ENCODE assay signal across 28 cellular contexts in the genomic region with DNA sequence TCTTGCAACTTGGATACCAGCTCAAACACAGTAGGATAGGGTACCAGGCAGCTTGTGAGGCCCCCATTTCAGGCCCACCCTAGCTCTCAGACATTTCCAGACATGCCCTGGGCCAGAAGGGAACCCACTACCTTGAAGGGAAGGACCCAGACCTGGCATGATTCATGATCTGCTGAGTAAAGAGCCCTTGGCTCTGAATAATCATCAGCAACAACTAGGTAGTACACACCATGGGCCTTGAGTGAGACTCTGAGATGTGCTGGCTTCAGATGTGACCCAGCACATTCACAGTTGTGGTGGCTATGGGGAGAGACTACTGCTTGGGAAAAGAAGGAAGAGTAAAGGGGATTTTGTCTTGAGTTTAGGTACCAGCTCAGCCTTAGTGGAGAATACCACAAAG. TPM values are rescaled to one million over a fixed set of nuclear protein-coding genes. Genes with fewer than 3 reads are reported as not detected.
DNase-seq lines count a peak whose midpoint lies in the region; ATAC-seq, FAIRE-seq and TF ChIP-seq lines count a peak whose summit lies in the region.
"Had no signal": no experiment of that assay in that cellular context is flagged by ENCODE, and none has a peak within 500 bp of the region (broad histone marks: within the 10 kb centered on the region; RNA-seq: fewer than 3 reads in every experiment).

No MANE protein-coding gene starts in this region.

- peaks cover 40% of the 10 kb centered on the region for H3K27me3 Mint-ChIP-seq in MCF 10A (ENCODE audit: insufficient read depth, unreplicated experiment)

- no peak overlapping the region for H3K27ac Mint-ChIP-seq in MCF 10A (ENCODE audit: low read depth, unreplicated experiment)
- H3K27ac Mint-ChIP-seq: B cell; CD8-positive, alpha-beta T cell had no signal

- no peak overlapping the region for H3K56ac ChIP-seq in mesendoderm (ENCODE audit: low read length)

- no peak overlapping the region for H3K4me3 ChIP-seq in mammary epithelial cell (replicated peaks in 1 of 3; ENCODE audit: insufficient read depth in 1 of 3, low read depth in 2 of 3, low read length in 3 of 3)
- H3K4me3 ChIP-seq in mesendoderm (ENCODE audit: low read length) = no peak overlapping the region
- no peak overlapping the region for H3K4me3 ChIP-seq in pancreas

- no peak overlapping the region for H2BK15ac ChIP-seq in mesendoderm (replicated peaks; ENCODE audit: low read depth)

- no peaks in the 10 kb centered on the region for H4K20me1 ChIP-seq in mammary epithelial cell (ENCODE audit: insufficient read depth, low read length)

- no peak overlapping the region for H2AK5ac ChIP-seq in mesendoderm (ENCODE audit: low read length)

- dilution Hi-C loops in mammary epithelial cell (cut with HindIII; ENCODE audit: low sequenced_read_pairs) = no loop called here

- no peaks in the 10 kb centered on the region for H3K79me1 ChIP-seq in mesendoderm (ENCODE audit: low read length)

- H3K4ac ChIP-seq in mesendoderm (ENCODE audit: low read depth, low read length) = no peak overlapping the region

- no peaks in the 10 kb centered on the region for H3K27me3 ChIP-seq in mammary epithelial cell (ENCODE audit: insufficient read depth, low read length)
- no peaks in the 10 kb centered on the region for H3K27me3 ChIP-seq in foreskin keratinocyte
- H3K27me3 ChIP-seq in mesendoderm (ENCODE audit: insufficient read depth, low read length, poor library complexity) = no peaks in the 10 kb centered on the region
- H3K27me3 ChIP-seq in pancreas = peaks cover 0 to 8% (median 0%) of the 10 kb centered on the region in 4 donors

- no peak for TF ChIP-seq CTCF in mammary epithelial cell (conservative IDR thresholded peaks at IDR 0.05 in 1 of 2, IDR thresholded peaks at IDR 0.05 in 1 of 2; ENCODE audit: extremely low read depth in 1 of 2, insufficient read depth in 1 of 2, low read depth in 1 of 2, low read length in 2 of 2)
- no peak for TF ChIP-seq CTCF in MCF 10A (IDR thresholded peaks at IDR 0.05; ENCODE audit: unreplicated experiment)
- TF ChIP-seq CTCF in foreskin keratinocyte (conservative IDR thresholded peaks at IDR 0.05) = no peak
- no peak for TF ChIP-seq CTCF in pancreas (IDR thresholded peaks at IDR 0.05)

- no peak overlapping the region for H3K23ac ChIP-seq in mesendoderm (ENCODE audit: low read length)

- no peak overlapping the region for H4K8ac ChIP-seq in mesendoderm (ENCODE audit: low read depth, low read length)

- in situ Hi-C loops in mammary epithelial cell (cut with MboI; ENCODE audit: low sequenced_read_pairs in 2 of 2) = no loop called here

- POLR2A ChIA-PET in MCF 10A (lab: Yijun Ruan, JAX) = interaction anchor here (0.7 kb wide), 1 partner anchor 1357 kb away, joined by 4 read pairs; no protein-coding TSS in a partner anchor

- H3K27ac ChIP-seq in mammary epithelial cell (ENCODE audit: insufficient read depth, low read depth, low read length) = no peak overlapping the region
- no peak overlapping the region for H3K27ac ChIP-seq in foreskin keratinocyte
- no peak overlapping the region for H3K27ac ChIP-seq in mesendoderm (ENCODE audit: low read depth, low read length)
- no peak overlapping the region for H3K27ac ChIP-seq in pancreas
- H3K27ac ChIP-seq: 22Rv1, C4-2B, RWPE1 had no signal

- no peak overlapping the region for H2BK120ac ChIP-seq in mesendoderm (ENCODE audit: low read depth, low read length)

- ATAC-seq in foreskin keratinocyte = peak; percentile 61
- ATAC-seq in HG03045 (IDR thresholded peaks at IDR 0.05; ENCODE audit: unreplicated experiment) = no peak
- no peak for ATAC-seq in pancreas
- ATAC-seq: CD8-positive, alpha-beta T cell; Panc1 had no signal

- H3K4me2 ChIP-seq in mammary epithelial cell (ENCODE audit: insufficient read depth, low read depth, low read length) = no peak overlapping the region
- no peak overlapping the region for H3K4me2 ChIP-seq in mesendoderm (ENCODE audit: low read length)

- no peak for DNase-seq in mammary epithelial cell
- no peak for DNase-seq in MCF 10A (ENCODE audit: unreplicated experiment)
- no peak for DNase-seq in HTR-8/SVneo (ENCODE audit: insufficient read length, low spot score)
- no peak for DNase-seq in foreskin keratinocyte
- DNase-seq in mesendoderm = no peak
- no peak for DNase-seq in pancreas
- DNase-seq: Caco-2; CD8-positive, alpha-beta T cell; EL; GF-D8; GOT3; HCEC 1CT; IMR-90; KG1; NCI-H1048; NCI-H1417; NCI-H1694 treated with DMSO at 0.1 percent for 48 hours; NCI-H2081; NCI-H2227 treated with DMSO at 0.1 percent for 48 hours; NCI-H510A; NCI-H69 had no signal

- H3K9me3 ChIP-seq in mammary epithelial cell (replicated peaks; ENCODE audit: insufficient read depth, low read length) (no peaks in the 10 kb centered on the region), pancreas (no peaks in the 10 kb centered on the region)

- peak overlapping the region; percentile 49 for H2AFZ ChIP-seq in mammary epithelial cell (ENCODE audit: low read depth, low read length)

- no peaks in the 10 kb centered on the region for H3K36me3 ChIP-seq in mammary epithelial cell (ENCODE audit: insufficient read depth, low read length)
- no peaks in the 10 kb centered on the region for H3K36me3 ChIP-seq in mesendoderm (ENCODE audit: control insufficient read depth, insufficient read depth, low read length)
- H3K36me3 ChIP-seq in pancreas = no peaks in the 10 kb centered on the region

- peak; percentile 9 for FAIRE-seq in HTR-8/SVneo (lab: Jason Lieb, UNC)
- no peak for FAIRE-seq in pancreas (lab: Jason Lieb, UNC)
- FAIRE-seq: GM12891 had no signal

- H3K4me1 ChIP-seq in mammary epithelial cell (ENCODE audit: insufficient read depth, low read length) (no peaks in the 10 kb centered on the region), foreskin keratinocyte (no peaks in the 10 kb centered on the region), mesendoderm (ENCODE audit: control insufficient read depth, low read depth, low read length) (no peaks in the 10 kb centered on the region), pancreas (no peaks in the 10 kb centered on the region)

- H3K4me1 Mint-ChIP-seq in MCF 10A (ENCODE audit: insufficient read depth, unreplicated experiment) = no peaks in the 10 kb centered on the region
- H3K4me1 Mint-ChIP-seq: B cell had no signal

- H3K79me2 ChIP-seq in mammary epithelial cell (ENCODE audit: insufficient read depth, low read length) (no peaks in the 10 kb centered on the region), mesendoderm (ENCODE audit: control insufficient read depth, insufficient read depth, low read length) (no peaks in the 10 kb centered on the region)

- BruUV-seq in mammary epithelial cell (replicated peaks; lab: Mats Ljungman, UMichigan) (no TSS peak), MCF 10A (replicated peaks; lab: Mats Ljungman, UMichigan) (no TSS peak)

- CTCF ChIA-PET in mammary epithelial cell (lab: Charles Lee; ENCODE audit: low non-redundant PET) = no interaction called here
- CTCF ChIA-PET in MCF 10A (lab: Yijun Ruan, JAX) = interaction anchor here (0.7 to 1.3 kb wide), 4 partner anchors 13 to 20 kb away, joined by 3 to 4 read pairs (median 4); no protein-coding TSS in a partner anchor

- H3K36me3 Mint-ChIP-seq in MCF 10A (ENCODE audit: insufficient read depth, unreplicated experiment) = no peaks in the 10 kb centered on the region
- H3K36me3 Mint-ChIP-seq: CD8-positive, alpha-beta T cell had no signal

- H3K18ac ChIP-seq in mesendoderm (ENCODE audit: low read length) = no peak overlapping the region

- intact Hi-C loops in mammary epithelial cell (cut with micrococcal nuclease) (no loop called here), MCF 10A (cut with micrococcal nuclease) (no loop called here), pancreas (cut with DNase I) (no loop called here)

- H3K9ac ChIP-seq in mammary epithelial cell (ENCODE audit: insufficient read depth, low read length) (no peak overlapping the region), mesendoderm (ENCODE audit: low read length) (no peak overlapping the region)

- H3K4me3 Mint-ChIP-seq in MCF 10A (ENCODE audit: unreplicated experiment) = no peak overlapping the region
- H3K4me3 Mint-ChIP-seq: B cell; CD8-positive, alpha-beta T cell had no signal

- no peak overlapping the region for H4K5ac ChIP-seq in mesendoderm (ENCODE audit: low read length)

- no peaks in the 10 kb centered on the region for H3K9me3 Mint-ChIP-seq in MCF 10A (ENCODE audit: unreplicated experiment)
- H3K9me3 Mint-ChIP-seq: CD8-positive, alpha-beta T cell had no signal

- no peak overlapping the region for H2BK5ac ChIP-seq in mesendoderm (ENCODE audit: low read length)

RNA-seq across cellular contexts. Expression of a gene that starts 23.6 kb away (rescaled TPM):
- total RNA-seq in mammary epithelial cell = 1 to 10 TPM; 7.2 to 9.6 TPM
- polyA plus RNA-seq in mammary epithelial cell = 3.0 TPM
- polyA minus RNA-seq in mammary epithelial cell = 4.7 TPM
- total RNA-seq in MCF 10A (2022) = 11.5 and 16.3 TPM in 2 replicates
- 6.0 and 7.3 TPM in 2 replicates for total RNA-seq in foreskin keratinocyte
- polyA plus RNA-seq in foreskin keratinocyte = 2.0 and 2.1 TPM in 2 replicates
- 3.3 TPM for polyA plus RNA-seq in mesendoderm (2013, experiment 1 of 2)
- 3.2 TPM for polyA plus RNA-seq in mesendoderm (2013, experiment 2 of 2)
- 1 to 10 TPM; 2.0 to 7.0 (median 3.1) TPM for total RNA-seq in pancreas
- 1 to 10 TPM; 2.5 to 3.7 TPM for polyA plus RNA-seq in pancreas

RNA-seq across cellular contexts. Expression of a gene that starts 23.7 kb away (rescaled TPM):
- total RNA-seq in mammary epithelial cell = 10 to 100 TPM; 14.3 to 17.9 TPM
- polyA plus RNA-seq in mammary epithelial cell = 4.7 TPM
- polyA minus RNA-seq in mammary epithelial cell = 3.5 TPM
- 15.8 and 21.4 TPM in 2 replicates for total RNA-seq in MCF 10A (2022)
- 14.8 and 15.2 TPM in 2 replicates for total RNA-seq in foreskin keratinocyte
- 6.6 TPM in 2 replicates for polyA plus RNA-seq in foreskin keratinocyte
- 24.0 TPM for polyA plus RNA-seq in mesendoderm (2013, experiment 1 of 2)
- polyA plus RNA-seq in mesendoderm (2013, experiment 2 of 2) = 23.1 TPM
- total RNA-seq in pancreas = 10 to 100 TPM in 3 of 6 donors, 1 to 10 TPM in 3; 5.5 to 12.0 (median 8.3) TPM
- 10 to 100 TPM in 1 of 2 donors, 1 to 10 TPM in 1; 9.9 to 18.2 TPM for polyA plus RNA-seq in pancreas
